ENCODE assay signal across 33 cellular contexts in genomic region chr14:90451443-90451842, GRCh38.
"Had no signal": no experiment of that assay in that cellular context is flagged by ENCODE, and none has a peak within 500 bp of the region (broad histone marks: within the 10 kb centered on the region; RNA-seq: fewer than 3 reads in every experiment).

No MANE protein-coding gene starts in this region.

- H3K27me3 ChIP-seq: dorsolateral prefrontal cortex, gastroesophageal sphincter, hepatocyte, pancreas, sigmoid colon, stomach, thyroid gland had no signal

- H3K27me3 Mint-ChIP-seq: activated naive CD4-positive, alpha-beta T cell treated with anti-CD3 and anti-CD28 coated beads, Interleukin-2, amount 50 U/mL, for 24 hours; activated T-cell treated with anti-CD3 and anti-CD28 coated beads, Interleukin-2, amount 50 U/mL, for 24 hours had no signal

- H3K9me3 ChIP-seq: pancreas, prostate gland, thyroid gland had no signal

- H3K9me3 Mint-ChIP-seq: activated naive CD8-positive, alpha-beta T cell treated with anti-CD3 and anti-CD28 coated beads, Interleukin-2, amount 50 U/mL, for 24 hours; activated T-cell treated with anti-CD3 and anti-CD28 coated beads, Interleukin-2, amount 50 U/mL, for 24 hours; activated T-helper 17 cell treated with anti-CD3 and anti-CD28 coated beads, Interleukin-2, amount 50 U/mL, for 72 hours; central memory CD8-positive, alpha-beta T cell; stimulated activated memory B cell treated with anti-CD40 and anti-IgM and Interleukin-4, amounts not matched to agents 10 μg/mL and 1 μg/mL and 100 μg/mL, for 72 hours; T-helper 2 cell treated with Interferon-gamma antibody and Interleukin-4, amounts not matched to agents 5 μg/mL and 100 μg/mL, for 36 hours had no signal

- H3K4me3 ChIP-seq: coronary artery, dorsolateral prefrontal cortex, gastroesophageal sphincter, hepatocyte, pancreas, prostate gland, sigmoid colon, stomach, thyroid gland had no signal

- H3K36me3 Mint-ChIP-seq: activated naive CD4-positive, alpha-beta T cell treated with anti-CD3 and anti-CD28 coated beads, Interleukin-2, amount 50 U/mL, for 24 hours; stimulated activated memory B cell treated with anti-CD40 and anti-IgM and Interleukin-4, amounts not matched to agents 10 μg/mL and 1 μg/mL and 100 μg/mL, for 72 hours had no signal

- H3K27ac ChIP-seq: coronary artery, gastroesophageal sphincter, hepatocyte, pancreas, prostate gland, sigmoid colon, stomach, thyroid gland had no signal

- H3K4me1 Mint-ChIP-seq: activated naive CD4-positive, alpha-beta T cell treated with anti-CD3 and anti-CD28 coated beads, Interleukin-2, amount 50 U/mL, for 24 hours; activated T-helper 17 cell treated with anti-CD3 and anti-CD28 coated beads, Interleukin-2, amount 50 U/mL, for 72 hours; central memory CD8-positive, alpha-beta T cell had no signal

- DNase-seq: activated CD4-positive, alpha-beta T cell treated with anti-CD3 and anti-CD28 coated beads for 4 hours; activated CD4-positive, alpha-beta T cell treated with anti-CD3 and anti-CD28 coated beads, Interleukin-2, amount 50 U/mL, for 48 hours; activated CD8-positive, alpha-beta memory T cell treated with anti-CD3 and anti-CD28 coated beads for 24 hours; activated naive CD8-positive, alpha-beta T cell treated with anti-CD3 and anti-CD28 coated beads, Interleukin-2, amount 50 U/mL, for 24 hours; activated T-cell treated with anti-CD3 and anti-CD28 coated beads, Interleukin-2, amount 50 U/mL, for 24 hours; effector memory CD4-positive, alpha-beta T cell; erythroblast; islet precursor cell; left cardiac atrium; left ventricle myocardium superior; mammary epithelial cell; naive B cell; nephron progenitor cell; nucleus accumbens; pancreas; sigmoid colon; small intestine; stimulated activated CD4-positive, alpha-beta T cell treated with anti-CD3 and anti-CD28 coated beads, Interleukin-1b, Interleukin-23, amount 100 ng/mL, for 48 hours; stimulated activated CD4-positive, alpha-beta T cell treated with anti-CD3 and anti-CD28 coated beads, Interleukin-4, amount 100 ng/mL, for 4 hours; stimulated activated CD8-positive, alpha-beta memory T cell treated with anti-CD3 and anti-CD28 coated beads, Interleukin-4, amount 100 ng/mL, for 48 hours; stomach; T-helper 1 cell; thyroid gland had no signal

- H3K36me3 ChIP-seq: gastroesophageal sphincter, pancreas, prostate gland, sigmoid colon, stomach, thyroid gland had no signal

- ATAC-seq: gastroesophageal sphincter, left cardiac atrium, left ventricle myocardium superior, pancreas had no signal

- H3K4me1 ChIP-seq: pancreas, prostate gland, thyroid gland had no signal

- H3K4me3 Mint-ChIP-seq: activated naive CD4-positive, alpha-beta T cell treated with anti-CD3 and anti-CD28 coated beads, Interleukin-2, amount 50 U/mL, for 24 hours; activated naive CD8-positive, alpha-beta T cell treated with anti-CD3 and anti-CD28 coated beads, Interleukin-2, amount 50 U/mL, for 24 hours; activated T-cell treated with anti-CD3 and anti-CD28 coated beads, Interleukin-2, amount 50 U/mL, for 24 hours; activated T-helper 17 cell treated with anti-CD3 and anti-CD28 coated beads, Interleukin-2, amount 50 U/mL, for 72 hours; central memory CD8-positive, alpha-beta T cell; nephron progenitor cell; stimulated activated memory B cell treated with anti-CD40 and anti-IgM and Interleukin-4, amounts not matched to agents 10 μg/mL and 1 μg/mL and 100 μg/mL, for 72 hours; T-helper 2 cell treated with Interferon-gamma antibody and Interleukin-4, amounts not matched to agents 5 μg/mL and 100 μg/mL, for 36 hours had no signal

- H3K27ac Mint-ChIP-seq: activated naive CD4-positive, alpha-beta T cell treated with anti-CD3 and anti-CD28 coated beads, Interleukin-2, amount 50 U/mL, for 24 hours; activated naive CD8-positive, alpha-beta T cell treated with anti-CD3 and anti-CD28 coated beads, Interleukin-2, amount 50 U/mL, for 24 hours; activated T-cell treated with anti-CD3 and anti-CD28 coated beads, Interleukin-2, amount 50 U/mL, for 24 hours; activated T-helper 17 cell treated with anti-CD3 and anti-CD28 coated beads, Interleukin-2, amount 50 U/mL, for 72 hours; nephron progenitor cell; stimulated activated memory B cell treated with anti-CD40 and anti-IgM and Interleukin-4, amounts not matched to agents 10 μg/mL and 1 μg/mL and 100 μg/mL, for 72 hours; T-helper 2 cell treated with Interferon-gamma antibody and Interleukin-4, amounts not matched to agents 5 μg/mL and 100 μg/mL, for 36 hours had no signal
